ENCODE assay signal across 1 cellular context in the genomic region with DNA sequence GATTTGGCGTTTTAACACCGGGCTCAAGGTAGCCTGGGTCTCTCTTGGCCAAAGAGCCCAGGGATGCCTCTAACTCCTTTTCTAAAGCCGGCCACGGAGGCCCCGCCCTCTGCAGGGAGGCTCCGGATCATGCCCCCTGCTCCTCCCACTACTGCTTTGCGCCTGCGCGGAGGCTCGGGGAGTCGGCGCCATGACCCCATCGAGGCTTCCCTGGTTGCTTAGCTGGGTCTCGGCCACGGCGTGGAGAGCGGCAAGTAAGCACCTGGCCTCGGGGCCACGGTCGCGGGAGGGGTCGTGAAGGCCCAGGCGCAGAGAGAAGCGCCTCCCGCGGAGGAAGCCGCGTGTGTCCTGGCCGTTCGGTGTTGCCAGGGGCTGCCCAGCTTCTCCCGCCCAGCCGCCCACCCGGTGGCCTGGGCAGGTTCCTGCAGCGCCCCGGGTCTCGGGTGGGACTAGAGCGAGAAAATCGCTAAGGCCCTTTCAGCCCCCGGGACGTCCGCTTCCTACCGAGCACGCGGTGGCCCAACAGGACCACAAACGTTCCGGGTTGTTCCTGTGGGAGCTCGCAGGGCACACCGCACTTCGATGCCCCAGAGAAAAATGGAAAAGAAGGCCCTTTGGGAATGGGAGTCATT.
TF ChIP-seq lines count a peak whose summit lies in the region.

A gene (plus strand): TSS at position 180 of the 632 bp plus-strand sequence. CDS start 11 bp downstream, at position 191.

TF ChIP-seq in K562, 482 proteins besides CTCF, POLR2A, EP300 and RAD21 (continued from another document and continues in another):
- TF ChIP-seq PHF21A (IDR thresholded peaks at IDR 0.05; ENCODE audit: borderline replicate concordance, low read depth): no peak
- TF ChIP-seq SUPT5H (IDR thresholded peaks at IDR 0.05): peak; percentile 95
- TF ChIP-seq CCNT2 (IDR thresholded peaks at IDR 0.05; ENCODE audit: borderline replicate concordance, extremely low read depth, insufficient read length, low read depth, low read length): peak; percentile 37
- TF ChIP-seq BRF1 (IDR thresholded peaks at IDR 0.05; ENCODE audit: borderline replicate concordance, extremely low read depth, insufficient read length): no peak
- TF ChIP-seq SRSF7 (optimal IDR thresholded peaks at IDR 0.05; ENCODE audit: low read depth, low read length): no peak
- no peak for TF ChIP-seq ZNF143 (CRISPR knock-in tag; IDR thresholded peaks at IDR 0.05)
- TF ChIP-seq DPF2 (IDR thresholded peaks at IDR 0.05): no peak
- TF ChIP-seq, protein P1, sequence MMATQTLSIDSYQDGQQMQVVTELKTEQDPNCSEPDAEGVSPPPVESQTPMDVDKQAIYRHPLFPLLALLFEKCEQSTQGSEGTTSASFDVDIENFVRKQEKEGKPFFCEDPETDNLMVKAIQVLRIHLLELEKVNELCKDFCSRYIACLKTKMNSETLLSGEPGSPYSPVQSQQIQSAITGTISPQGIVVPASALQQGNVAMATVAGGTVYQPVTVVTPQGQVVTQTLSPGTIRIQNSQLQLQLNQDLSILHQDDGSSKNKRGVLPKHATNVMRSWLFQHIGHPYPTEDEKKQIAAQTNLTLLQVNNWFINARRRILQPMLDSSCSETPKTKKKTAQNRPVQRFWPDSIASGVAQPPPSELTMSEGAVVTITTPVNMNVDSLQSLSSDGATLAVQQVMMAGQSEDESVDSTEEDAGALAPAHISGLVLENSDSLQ (IDR thresholded peaks at IDR 0.05): no peak
- no peak for TF ChIP-seq TBL1XR1 (IDR thresholded peaks at IDR 0.05; ENCODE audit: low read length in 2 of 2)
- no peak for TF ChIP-seq FOXK2 (conservative IDR thresholded peaks at IDR 0.05 in 1 of 2, IDR thresholded peaks at IDR 0.05 in 1 of 2; ENCODE audit: low read depth in 2 of 2)
- TF ChIP-seq IFI16 (CRISPR knock-in tag; IDR thresholded peaks at IDR 0.05): no peak
- no peak for TF ChIP-seq ZNF347 (CRISPR knock-in tag; IDR thresholded peaks at IDR 0.05; ENCODE audit: low read depth)
- peak; percentile 83 for TF ChIP-seq ZBTB17 (CRISPR knock-in tag; IDR thresholded peaks at IDR 0.05)
- TF ChIP-seq, protein P2, sequence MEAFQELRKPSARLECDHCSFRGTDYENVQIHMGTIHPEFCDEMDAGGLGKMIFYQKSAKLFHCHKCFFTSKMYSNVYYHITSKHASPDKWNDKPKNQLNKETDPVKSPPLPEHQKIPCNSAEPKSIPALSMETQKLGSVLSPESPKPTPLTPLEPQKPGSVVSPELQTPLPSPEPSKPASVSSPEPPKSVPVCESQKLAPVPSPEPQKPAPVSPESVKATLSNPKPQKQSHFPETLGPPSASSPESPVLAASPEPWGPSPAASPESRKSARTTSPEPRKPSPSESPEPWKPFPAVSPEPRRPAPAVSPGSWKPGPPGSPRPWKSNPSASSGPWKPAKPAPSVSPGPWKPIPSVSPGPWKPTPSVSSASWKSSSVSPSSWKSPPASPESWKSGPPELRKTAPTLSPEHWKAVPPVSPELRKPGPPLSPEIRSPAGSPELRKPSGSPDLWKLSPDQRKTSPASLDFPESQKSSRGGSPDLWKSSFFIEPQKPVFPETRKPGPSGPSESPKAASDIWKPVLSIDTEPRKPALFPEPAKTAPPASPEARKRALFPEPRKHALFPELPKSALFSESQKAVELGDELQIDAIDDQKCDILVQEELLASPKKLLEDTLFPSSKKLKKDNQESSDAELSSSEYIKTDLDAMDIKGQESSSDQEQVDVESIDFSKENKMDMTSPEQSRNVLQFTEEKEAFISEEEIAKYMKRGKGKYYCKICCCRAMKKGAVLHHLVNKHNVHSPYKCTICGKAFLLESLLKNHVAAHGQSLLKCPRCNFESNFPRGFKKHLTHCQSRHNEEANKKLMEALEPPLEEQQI (IDR thresholded peaks at IDR 0.05): no peak
- TF ChIP-seq, protein P3, sequence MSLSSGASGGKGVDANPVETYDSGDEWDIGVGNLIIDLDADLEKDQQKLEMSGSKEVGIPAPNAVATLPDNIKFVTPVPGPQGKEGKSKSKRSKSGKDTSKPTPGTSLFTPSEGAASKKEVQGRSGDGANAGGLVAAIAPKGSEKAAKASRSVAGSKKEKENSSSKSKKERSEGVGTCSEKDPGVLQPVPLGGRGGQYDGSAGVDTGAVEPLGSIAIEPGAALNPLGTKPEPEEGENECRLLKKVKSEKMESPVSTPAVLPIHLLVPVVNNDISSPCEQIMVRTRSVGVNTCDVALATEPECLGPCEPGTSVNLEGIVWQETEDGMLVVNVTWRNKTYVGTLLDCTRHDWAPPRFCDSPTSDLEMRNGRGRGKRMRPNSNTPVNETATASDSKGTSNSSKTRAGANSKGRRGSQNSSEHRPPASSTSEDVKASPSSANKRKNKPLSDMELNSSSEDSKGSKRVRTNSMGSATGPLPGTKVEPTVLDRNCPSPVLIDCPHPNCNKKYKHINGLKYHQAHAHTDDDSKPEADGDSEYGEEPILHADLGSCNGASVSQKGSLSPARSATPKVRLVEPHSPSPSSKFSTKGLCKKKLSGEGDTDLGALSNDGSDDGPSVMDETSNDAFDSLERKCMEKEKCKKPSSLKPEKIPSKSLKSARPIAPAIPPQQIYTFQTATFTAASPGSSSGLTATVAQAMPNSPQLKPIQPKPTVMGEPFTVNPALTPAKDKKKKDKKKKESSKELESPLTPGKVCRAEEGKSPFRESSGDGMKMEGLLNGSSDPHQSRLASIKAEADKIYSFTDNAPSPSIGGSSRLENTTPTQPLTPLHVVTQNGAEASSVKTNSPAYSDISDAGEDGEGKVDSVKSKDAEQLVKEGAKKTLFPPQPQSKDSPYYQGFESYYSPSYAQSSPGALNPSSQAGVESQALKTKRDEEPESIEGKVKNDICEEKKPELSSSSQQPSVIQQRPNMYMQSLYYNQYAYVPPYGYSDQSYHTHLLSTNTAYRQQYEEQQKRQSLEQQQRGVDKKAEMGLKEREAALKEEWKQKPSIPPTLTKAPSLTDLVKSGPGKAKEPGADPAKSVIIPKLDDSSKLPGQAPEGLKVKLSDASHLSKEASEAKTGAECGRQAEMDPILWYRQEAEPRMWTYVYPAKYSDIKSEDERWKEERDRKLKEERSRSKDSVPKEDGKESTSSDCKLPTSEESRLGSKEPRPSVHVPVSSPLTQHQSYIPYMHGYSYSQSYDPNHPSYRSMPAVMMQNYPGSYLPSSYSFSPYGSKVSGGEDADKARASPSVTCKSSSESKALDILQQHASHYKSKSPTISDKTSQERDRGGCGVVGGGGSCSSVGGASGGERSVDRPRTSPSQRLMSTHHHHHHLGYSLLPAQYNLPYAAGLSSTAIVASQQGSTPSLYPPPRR (CRISPR knock-in tag; IDR thresholded peaks at IDR 0.05; ENCODE audit: borderline replicate concordance): no peak
- TF ChIP-seq, protein P4, sequence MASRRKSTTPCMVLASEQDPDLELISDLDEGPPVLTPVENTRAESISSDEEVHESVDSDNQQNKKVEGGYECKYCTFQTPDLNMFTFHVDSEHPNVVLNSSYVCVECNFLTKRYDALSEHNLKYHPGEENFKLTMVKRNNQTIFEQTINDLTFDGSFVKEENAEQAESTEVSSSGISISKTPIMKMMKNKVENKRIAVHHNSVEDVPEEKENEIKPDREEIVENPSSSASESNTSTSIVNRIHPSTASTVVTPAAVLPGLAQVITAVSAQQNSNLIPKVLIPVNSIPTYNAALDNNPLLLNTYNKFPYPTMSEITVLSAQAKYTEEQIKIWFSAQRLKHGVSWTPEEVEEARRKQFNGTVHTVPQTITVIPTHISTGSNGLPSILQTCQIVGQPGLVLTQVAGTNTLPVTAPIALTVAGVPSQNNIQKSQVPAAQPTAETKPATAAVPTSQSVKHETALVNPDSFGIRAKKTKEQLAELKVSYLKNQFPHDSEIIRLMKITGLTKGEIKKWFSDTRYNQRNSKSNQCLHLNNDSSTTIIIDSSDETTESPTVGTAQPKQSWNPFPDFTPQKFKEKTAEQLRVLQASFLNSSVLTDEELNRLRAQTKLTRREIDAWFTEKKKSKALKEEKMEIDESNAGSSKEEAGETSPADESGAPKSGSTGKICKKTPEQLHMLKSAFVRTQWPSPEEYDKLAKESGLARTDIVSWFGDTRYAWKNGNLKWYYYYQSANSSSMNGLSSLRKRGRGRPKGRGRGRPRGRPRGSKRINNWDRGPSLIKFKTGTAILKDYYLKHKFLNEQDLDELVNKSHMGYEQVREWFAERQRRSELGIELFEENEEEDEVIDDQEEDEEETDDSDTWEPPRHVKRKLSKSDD (conservative IDR thresholded peaks at IDR 0.05; ENCODE audit: low read length): no peak
- TF ChIP-seq CHCHD3 (CRISPR knock-in tag; IDR thresholded peaks at IDR 0.05): no peak
- no peak for TF ChIP-seq GABPB2 (CRISPR knock-in tag; conservative IDR thresholded peaks at IDR 0.05)
- no peak for TF ChIP-seq ZNF324 (CRISPR knock-in tag; IDR thresholded peaks at IDR 0.05)
- no peak for TF ChIP-seq ZNF239 (CRISPR knock-in tag; IDR thresholded peaks at IDR 0.05)
- peak; percentile 90 for TF ChIP-seq ZFX (CRISPR knock-in tag; IDR thresholded peaks at IDR 0.05)
- peak; percentile 28; the same call in 1 of the 2 replicates for TF ChIP-seq RNF2 (IDR thresholded peaks at IDR 0.05)
- TF ChIP-seq, protein P5, sequence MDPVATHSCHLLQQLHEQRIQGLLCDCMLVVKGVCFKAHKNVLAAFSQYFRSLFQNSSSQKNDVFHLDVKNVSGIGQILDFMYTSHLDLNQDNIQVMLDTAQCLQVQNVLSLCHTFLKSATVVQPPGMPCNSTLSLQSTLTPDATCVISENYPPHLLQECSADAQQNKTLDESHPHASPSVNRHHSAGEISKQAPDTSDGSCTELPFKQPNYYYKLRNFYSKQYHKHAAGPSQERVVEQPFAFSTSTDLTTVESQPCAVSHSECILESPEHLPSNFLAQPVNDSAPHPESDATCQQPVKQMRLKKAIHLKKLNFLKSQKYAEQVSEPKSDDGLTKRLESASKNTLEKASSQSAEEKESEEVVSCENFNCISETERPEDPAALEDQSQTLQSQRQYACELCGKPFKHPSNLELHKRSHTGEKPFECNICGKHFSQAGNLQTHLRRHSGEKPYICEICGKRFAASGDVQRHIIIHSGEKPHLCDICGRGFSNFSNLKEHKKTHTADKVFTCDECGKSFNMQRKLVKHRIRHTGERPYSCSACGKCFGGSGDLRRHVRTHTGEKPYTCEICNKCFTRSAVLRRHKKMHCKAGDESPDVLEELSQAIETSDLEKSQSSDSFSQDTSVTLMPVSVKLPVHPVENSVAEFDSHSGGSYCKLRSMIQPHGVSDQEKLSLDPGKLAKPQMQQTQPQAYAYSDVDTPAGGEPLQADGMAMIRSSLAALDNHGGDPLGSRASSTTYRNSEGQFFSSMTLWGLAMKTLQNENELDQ (CRISPR knock-in tag; IDR thresholded peaks at IDR 0.05; ENCODE audit: borderline replicate concordance): peak; percentile 81; the same call in 1 of the 2 replicates
- no peak for TF ChIP-seq SIN3A (IDR thresholded peaks at IDR 0.05; ENCODE audit: borderline replicate concordance in 2 of 2, control insufficient read depth in 1 of 2, low read depth in 2 of 2, low read length in 2 of 2)
- TF ChIP-seq MYNN (IDR thresholded peaks at IDR 0.05): no peak
- TF ChIP-seq MYNN (CRISPR knock-in tag; IDR thresholded peaks at IDR 0.05): no peak
- TF ChIP-seq NR3C1 (CRISPR knock-in tag; IDR thresholded peaks at IDR 0.05): no peak
- TF ChIP-seq HSF4 (CRISPR knock-in tag; IDR thresholded peaks at IDR 0.05; ENCODE audit: borderline replicate concordance): no peak
- TF ChIP-seq ZNF212 (CRISPR knock-in tag; IDR thresholded peaks at IDR 0.05): no peak
- TF ChIP-seq, protein P6, sequence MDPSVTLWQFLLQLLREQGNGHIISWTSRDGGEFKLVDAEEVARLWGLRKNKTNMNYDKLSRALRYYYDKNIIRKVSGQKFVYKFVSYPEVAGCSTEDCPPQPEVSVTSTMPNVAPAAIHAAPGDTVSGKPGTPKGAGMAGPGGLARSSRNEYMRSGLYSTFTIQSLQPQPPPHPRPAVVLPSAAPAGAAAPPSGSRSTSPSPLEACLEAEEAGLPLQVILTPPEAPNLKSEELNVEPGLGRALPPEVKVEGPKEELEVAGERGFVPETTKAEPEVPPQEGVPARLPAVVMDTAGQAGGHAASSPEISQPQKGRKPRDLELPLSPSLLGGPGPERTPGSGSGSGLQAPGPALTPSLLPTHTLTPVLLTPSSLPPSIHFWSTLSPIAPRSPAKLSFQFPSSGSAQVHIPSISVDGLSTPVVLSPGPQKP (CRISPR knock-in tag; IDR thresholded peaks at IDR 0.05): no peak
- TF ChIP-seq, protein P7, sequence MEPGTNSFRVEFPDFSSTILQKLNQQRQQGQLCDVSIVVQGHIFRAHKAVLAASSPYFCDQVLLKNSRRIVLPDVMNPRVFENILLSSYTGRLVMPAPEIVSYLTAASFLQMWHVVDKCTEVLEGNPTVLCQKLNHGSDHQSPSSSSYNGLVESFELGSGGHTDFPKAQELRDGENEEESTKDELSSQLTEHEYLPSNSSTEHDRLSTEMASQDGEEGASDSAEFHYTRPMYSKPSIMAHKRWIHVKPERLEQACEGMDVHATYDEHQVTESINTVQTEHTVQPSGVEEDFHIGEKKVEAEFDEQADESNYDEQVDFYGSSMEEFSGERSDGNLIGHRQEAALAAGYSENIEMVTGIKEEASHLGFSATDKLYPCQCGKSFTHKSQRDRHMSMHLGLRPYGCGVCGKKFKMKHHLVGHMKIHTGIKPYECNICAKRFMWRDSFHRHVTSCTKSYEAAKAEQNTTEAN (CRISPR knock-in tag; IDR thresholded peaks at IDR 0.05): 0 out of 2 replicates have a peak, but pooled peaks have one; percentile 28
- TF ChIP-seq, protein P8, sequence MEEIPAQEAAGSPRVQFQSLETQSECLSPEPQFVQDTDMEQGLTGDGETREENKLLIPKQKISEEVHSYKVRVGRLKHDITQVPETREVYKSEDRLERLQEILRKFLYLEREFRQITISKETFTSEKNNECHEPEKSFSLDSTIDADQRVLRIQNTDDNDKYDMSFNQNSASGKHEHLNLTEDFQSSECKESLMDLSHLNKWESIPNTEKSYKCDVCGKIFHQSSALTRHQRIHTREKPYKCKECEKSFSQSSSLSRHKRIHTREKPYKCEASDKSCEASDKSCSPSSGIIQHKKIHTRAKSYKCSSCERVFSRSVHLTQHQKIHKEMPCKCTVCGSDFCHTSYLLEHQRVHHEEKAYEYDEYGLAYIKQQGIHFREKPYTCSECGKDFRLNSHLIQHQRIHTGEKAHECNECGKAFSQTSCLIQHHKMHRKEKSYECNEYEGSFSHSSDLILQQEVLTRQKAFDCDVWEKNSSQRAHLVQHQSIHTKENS (CRISPR knock-in tag; IDR thresholded peaks at IDR 0.05): no peak
- peak; percentile 48; the same call in 1 of the 2 replicates for TF ChIP-seq EGR1 (conservative IDR thresholded peaks at IDR 0.05)
- no peak for TF ChIP-seq SETDB1 (IDR thresholded peaks at IDR 0.05; ENCODE audit: low read length)
- no peak for TF ChIP-seq BRD9 (IDR thresholded peaks at IDR 0.05; ENCODE audit: low read depth, partially characterized antibody)
- no peak for TF ChIP-seq FOXM1 (IDR thresholded peaks at IDR 0.05; ENCODE audit: low read depth)
- TF ChIP-seq FOXM1 (CRISPR knock-in tag; IDR thresholded peaks at IDR 0.05; ENCODE audit: low read depth): no peak
- TF ChIP-seq KLF16 (IDR thresholded peaks at IDR 0.05): no peak
- no peak for TF ChIP-seq RUNX1 (IDR thresholded peaks at IDR 0.05; ENCODE audit: low read depth)
- TF ChIP-seq ESRRA (IDR thresholded peaks at IDR 0.05; ENCODE audit: borderline replicate concordance, low read depth): no peak
- TF ChIP-seq, protein P9, sequence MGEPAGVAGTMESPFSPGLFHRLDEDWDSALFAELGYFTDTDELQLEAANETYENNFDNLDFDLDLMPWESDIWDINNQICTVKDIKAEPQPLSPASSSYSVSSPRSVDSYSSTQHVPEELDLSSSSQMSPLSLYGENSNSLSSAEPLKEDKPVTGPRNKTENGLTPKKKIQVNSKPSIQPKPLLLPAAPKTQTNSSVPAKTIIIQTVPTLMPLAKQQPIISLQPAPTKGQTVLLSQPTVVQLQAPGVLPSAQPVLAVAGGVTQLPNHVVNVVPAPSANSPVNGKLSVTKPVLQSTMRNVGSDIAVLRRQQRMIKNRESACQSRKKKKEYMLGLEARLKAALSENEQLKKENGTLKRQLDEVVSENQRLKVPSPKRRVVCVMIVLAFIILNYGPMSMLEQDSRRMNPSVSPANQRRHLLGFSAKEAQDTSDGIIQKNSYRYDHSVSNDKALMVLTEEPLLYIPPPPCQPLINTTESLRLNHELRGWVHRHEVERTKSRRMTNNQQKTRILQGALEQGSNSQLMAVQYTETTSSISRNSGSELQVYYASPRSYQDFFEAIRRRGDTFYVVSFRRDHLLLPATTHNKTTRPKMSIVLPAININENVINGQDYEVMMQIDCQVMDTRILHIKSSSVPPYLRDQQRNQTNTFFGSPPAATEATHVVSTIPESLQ (CRISPR knock-in tag; IDR thresholded peaks at IDR 0.05): no peak
